23 cellular contexts compared by ENCODE assay signal in the genomic region with DNA sequence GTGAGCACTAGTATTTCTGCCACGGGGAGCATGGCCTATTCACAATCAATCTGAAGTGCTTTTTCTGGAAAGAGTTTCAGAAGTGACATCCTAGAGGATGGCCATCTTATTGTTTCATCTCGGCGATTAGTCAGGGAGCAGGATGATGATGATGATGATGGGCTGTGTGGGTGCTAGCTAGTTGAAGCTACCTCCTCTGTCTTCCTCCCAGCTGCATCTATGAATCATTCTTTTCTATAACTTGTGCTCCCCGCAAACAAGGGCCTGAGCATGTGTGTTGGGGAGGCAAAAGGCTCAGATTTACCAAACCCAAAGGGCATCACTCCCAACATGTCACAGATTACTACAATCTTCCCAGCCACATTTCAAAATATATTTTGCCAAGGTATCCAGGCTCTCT.
"Had no signal": no experiment of that assay in that cellular context is flagged by ENCODE, and none has a peak within 500 bp of the region (broad histone marks: within the 10 kb centered on the region; RNA-seq: fewer than 3 reads in every experiment).

No MANE protein-coding gene starts in this region.

- H3K27me3 Mint-ChIP-seq: activated CD4-positive, alpha-beta T cell treated with anti-CD3 and anti-CD28 coated beads, Interleukin-2, amount 10 ng/mL, durations not matched to agents 7 days and 5 days; activated naive CD8-positive, alpha-beta T cell treated with anti-CD3 and anti-CD28 coated beads, Interleukin-2, amount 50 U/mL, for 24 hours had no signal

- H3K4me3 Mint-ChIP-seq: activated CD4-positive, alpha-beta memory T cell treated with anti-CD3 and anti-CD28 coated beads for 36 hours; activated CD4-positive, alpha-beta T cell treated with anti-CD3 and anti-CD28 coated beads, Interleukin-2, amount 10 ng/mL, durations not matched to agents 7 days and 5 days; activated naive CD8-positive, alpha-beta T cell treated with anti-CD3 and anti-CD28 coated beads, Interleukin-2, amount 50 U/mL, for 24 hours; T-helper 17 cell had no signal

- H3K4me1 Mint-ChIP-seq: activated CD4-positive, alpha-beta T cell treated with anti-CD3 and anti-CD28 coated beads, Interleukin-2, amount 10 ng/mL, durations not matched to agents 7 days and 5 days; T-helper 17 cell had no signal

- H3K4me3 ChIP-seq: cardiac muscle cell had no signal

- H3K27me3 ChIP-seq: brain microvascular endothelial cell, cardiac muscle cell had no signal

- H3K27ac ChIP-seq: brain microvascular endothelial cell, cardiac muscle cell had no signal

- H3K27ac Mint-ChIP-seq: activated CD4-positive, alpha-beta memory T cell treated with anti-CD3 and anti-CD28 coated beads for 36 hours; activated CD4-positive, alpha-beta T cell treated with anti-CD3 and anti-CD28 coated beads, Interleukin-2, amount 10 ng/mL, durations not matched to agents 7 days and 5 days; activated naive CD4-positive, alpha-beta T cell treated with anti-CD3 and anti-CD28 coated beads, Interleukin-2, amount 50 U/mL, for 72 hours; activated naive CD8-positive, alpha-beta T cell treated with anti-CD3 and anti-CD28 coated beads, Interleukin-2, amount 50 U/mL, for 24 hours; T-helper 17 cell had no signal

- H3K9me3 Mint-ChIP-seq: activated CD4-positive, alpha-beta memory T cell treated with anti-CD3 and anti-CD28 coated beads for 36 hours; activated CD4-positive, alpha-beta T cell treated with anti-CD3 and anti-CD28 coated beads, Interleukin-2, amount 10 ng/mL, durations not matched to agents 7 days and 5 days; activated naive CD4-positive, alpha-beta T cell treated with anti-CD3 and anti-CD28 coated beads, Interleukin-2, amount 50 U/mL, for 72 hours had no signal

- DNase-seq: activated CD4-positive, alpha-beta memory T cell treated with anti-CD3 and anti-CD28 coated beads for 36 hours; activated CD4-positive, alpha-beta T cell treated with anti-CD3 and anti-CD28 coated beads, Interleukin-2, amount 10 ng/mL, durations not matched to agents 7 days and 5 days; activated CD4-positive, CD25-positive, alpha-beta regulatory T cell; activated CD8-positive, alpha-beta memory T cell treated with anti-CD3 and anti-CD28 coated beads for 24 hours; activated naive CD8-positive, alpha-beta T cell treated with anti-CD3 and anti-CD28 coated beads, Interleukin-2, amount 50 U/mL, for 24 hours; activated T-cell treated with anti-CD3 and anti-CD28 coated beads, Interleukin-2, amount 50 U/mL, for 48 hours; amygdala; brain microvascular endothelial cell; Karpas-422; MM.1S; NCI-H1105; NCI-H1436; NCI-H1694 treated with DMSO at 0.1 percent for 48 hours; NCI-H2029 treated with DMSO at 0.1 percent for 48 hours; NCI-H345; NCI-H510A; NCI-H526 treated with DMSO at 0.1 percent for 48 hours; NCI-H82; SIG-M5; T-helper 17 cell; T-helper 9 cell had no signal

- H3K36me3 ChIP-seq: brain microvascular endothelial cell, cardiac muscle cell had no signal

- H3K36me3 Mint-ChIP-seq: activated CD4-positive, alpha-beta memory T cell treated with anti-CD3 and anti-CD28 coated beads for 36 hours; activated naive CD4-positive, alpha-beta T cell treated with anti-CD3 and anti-CD28 coated beads, Interleukin-2, amount 50 U/mL, for 72 hours had no signal
